In the genomic region with DNA sequence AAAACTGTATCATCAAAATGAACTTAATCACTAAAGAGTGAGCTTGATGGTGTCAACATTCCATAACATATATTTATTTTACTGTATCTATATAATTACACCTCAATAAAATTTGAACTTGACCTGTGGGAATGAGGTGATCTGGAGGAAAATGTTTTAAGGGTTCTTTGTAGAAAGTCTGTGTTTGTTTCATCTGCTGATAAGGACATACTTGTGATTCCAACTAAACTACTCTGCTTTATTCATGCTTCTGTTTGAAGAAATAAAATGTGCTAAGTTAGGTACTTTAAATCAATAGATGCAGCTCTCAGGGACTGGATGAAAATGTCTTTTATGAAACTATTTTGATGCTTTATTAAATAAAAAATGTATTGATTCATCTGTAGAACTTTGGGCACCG, we compare ENCODE assay signal across 26 cellular contexts.
"Had no signal": no experiment of that assay in that cellular context is flagged by ENCODE, and none has a peak within 500 bp of the region (broad histone marks: within the 10 kb centered on the region; RNA-seq: fewer than 3 reads in every experiment).

No MANE protein-coding gene starts in this region.

- H3K9me3 ChIP-seq: lower lobe of right lung, neutrophil, ovary, right atrium auricular region, right lobe of liver, suprapubic skin, thoracic aorta, tibial artery, uterus had no signal

- H3K27me3 ChIP-seq: neural progenitor cell, neutrophil, ovary, right atrium auricular region, right lobe of liver, suprapubic skin, tibial artery, uterus had no signal

- FAIRE-seq: keratinocyte had no signal

- H3K4me3 ChIP-seq: lower lobe of right lung, neural progenitor cell, ovary, right atrium auricular region, right lobe of liver, suprapubic skin, thoracic aorta, tibial artery, uterus had no signal

- H3K36me3 ChIP-seq: lower lobe of right lung, neural progenitor cell, neutrophil, ovary, right atrium auricular region, right lobe of liver, suprapubic skin, thoracic aorta, uterus had no signal

- H3K27ac ChIP-seq: lower lobe of right lung, neural progenitor cell, neutrophil, ovary, right atrium auricular region, right lobe of liver, suprapubic skin, thoracic aorta, tibial artery, uterus had no signal

- DNase-seq: hippocampal formation; kidney glomerular epithelial cell; left cardiac atrium; lower lobe of right lung; mammary epithelial cell; mesenchymal stem cell; naive B cell; natural killer cell; nephron progenitor cell; occipital lobe; ovary; right lobe of liver; stimulated activated CD4-positive, alpha-beta T cell treated with anti-CD3 and anti-CD28 coated beads, Interleukin-12 subunit alpha, Interleukin-12 subunit beta, amount 100 ng/mL, for 4 hours; stimulated activated CD4-positive, alpha-beta T cell treated with anti-CD3 and anti-CD28 coated beads, Interleukin-15, amount 100 ng/mL, for 24 hours; stimulated activated CD4-positive, alpha-beta T cell treated with anti-CD3 and anti-CD28 coated beads, Interleukin-4, amount 100 ng/mL, for 24 hours; stimulated activated naive CD4-positive, alpha-beta T cell; tibial artery; uterus had no signal

- ATAC-seq: left cardiac atrium; left lobe of liver; natural killer cell; right lobe of liver; stimulated activated effector memory CD8-positive, alpha-beta T cell treated with anti-CD3 and anti-CD28 coated beads, Interleukin-12 subunit alpha, Interleukin-12 subunit beta, amount 100 ng/mL, for 72 hours had no signal

- H3K4me1 ChIP-seq: lower lobe of right lung, neural progenitor cell, right atrium auricular region, right lobe of liver, suprapubic skin, uterus had no signal
